In the genomic region with DNA sequence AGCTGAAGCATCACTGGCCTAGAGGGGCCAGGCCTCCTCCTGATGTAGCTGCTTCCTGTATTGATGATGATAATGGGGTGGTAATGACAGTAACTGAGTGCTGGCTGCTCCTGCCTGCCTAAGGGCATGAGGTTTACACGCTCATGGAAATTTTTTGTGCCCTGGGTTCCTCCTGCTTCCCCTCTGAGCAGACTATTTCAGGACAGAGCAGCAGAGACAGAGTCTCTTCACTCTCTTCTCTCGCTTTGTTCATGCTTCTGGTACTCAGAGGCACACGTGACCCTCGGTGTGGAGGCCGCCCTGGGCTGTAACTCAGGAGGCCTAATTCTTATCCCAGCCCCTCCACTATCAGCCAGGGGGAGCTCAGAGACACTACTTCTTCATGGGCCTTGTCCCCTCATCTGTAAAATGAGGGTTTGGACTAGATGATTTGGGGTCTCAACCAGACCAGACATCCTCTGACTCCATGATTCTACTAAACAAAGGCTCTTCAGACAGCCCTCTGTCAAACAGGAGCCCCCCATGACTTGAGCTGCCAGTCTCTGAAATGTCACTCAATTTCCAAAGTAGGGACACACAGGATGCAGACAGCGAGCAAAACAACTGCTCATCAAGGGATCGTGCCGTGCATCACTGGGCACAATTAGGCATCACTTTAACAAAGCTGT, we compare ENCODE assay signal across 12 cellular contexts. TPM values are rescaled to one million over a fixed set of nuclear protein-coding genes. Genes with fewer than 3 reads are reported as not detected.
DNase-seq lines count a peak whose midpoint lies in the region; ATAC-seq and TF ChIP-seq lines count a peak whose summit lies in the region.
"Had no signal": no experiment of that assay in that cellular context is flagged by ENCODE, and none has a peak within 500 bp of the region (broad histone marks: within the 10 kb centered on the region; RNA-seq: fewer than 3 reads in every experiment).

No MANE protein-coding gene starts in this region.

- H3K27me3 Mint-ChIP-seq in activated T-cell treated with anti-CD3 and anti-CD28 coated beads, Interleukin-2, amount 50 U/mL, for 72 hours (ENCODE audit: low read depth), result no peaks in the 10 kb centered on the region
- H3K27me3 Mint-ChIP-seq in dendritic cell treated with granulocyte-macrophage colony-stimulating factor and Interleukin-4, amounts not matched to agents 40 ng/mL and 50 ng/mL, for 4 days, result peaks cover 56% of the 10 kb centered on the region

- POLR2A ChIA-PET in GM10248 (lab: Yijun Ruan, JAX), result interaction anchor here (0.7 kb wide), 1 partner anchor 122 kb away, joined by 3 read pairs; a partner anchor contains a TSS

- ATAC-seq in activated T-cell treated with anti-CD3 and anti-CD28 coated beads, Interleukin-2, amount 50 U/mL, for 72 hours (replicated peaks in 1 of 2), result no peak
- ATAC-seq in HG03196 (IDR thresholded peaks at IDR 0.05; ENCODE audit: unreplicated experiment) (peak; percentile 17), upper lobe of right lung (no peak), Right ventricle myocardium superior (ENCODE audit: poor library complexity) (no peak)

- H3K27me3 ChIP-seq in upper lobe of right lung, result no peaks in the 10 kb centered on the region
- H3K27me3 ChIP-seq: adrenal gland, SJCRH30 had no signal

- peak overlapping the region; percentile 84 to 90 for H3K4me3 Mint-ChIP-seq in activated T-cell treated with anti-CD3 and anti-CD28 coated beads, Interleukin-2, amount 50 U/mL, for 72 hours
- no peak overlapping the region for H3K4me3 Mint-ChIP-seq in dendritic cell treated with granulocyte-macrophage colony-stimulating factor and Interleukin-4, amounts not matched to agents 40 ng/mL and 50 ng/mL, for 4 days

- H3K27ac Mint-ChIP-seq in activated T-cell treated with anti-CD3 and anti-CD28 coated beads, Interleukin-2, amount 50 U/mL, for 72 hours, result peak overlapping the region; percentile 70
- H3K27ac Mint-ChIP-seq in dendritic cell treated with granulocyte-macrophage colony-stimulating factor and Interleukin-4, amounts not matched to agents 40 ng/mL and 50 ng/mL, for 4 days, result peak overlapping the region; percentile 71

- CTCF ChIA-PET in GM10248 (lab: Yijun Ruan, JAX), result interaction anchor here (1.0 to 5.9 kb wide), 14 partner anchors 8 to 210 kb away, joined by 3 to 84 read pairs (median 5); a partner anchor contains a TSS

- peaks cover 25% of the 10 kb centered on the region for H3K4me1 ChIP-seq in upper lobe of right lung
- H3K4me1 ChIP-seq: adrenal gland, SJCRH30 had no signal

- peak overlapping the region; percentile 15 for H3K4me3 ChIP-seq in upper lobe of right lung
- H3K4me3 ChIP-seq: adrenal gland, SJCRH30 had no signal

- H3K27ac ChIP-seq in upper lobe of right lung, result peak overlapping the region; percentile 55
- H3K27ac ChIP-seq: adrenal gland, SJCRH30 had no signal

- DNase-seq in activated T-cell treated with anti-CD3 and anti-CD28 coated beads, Interleukin-2, amount 50 U/mL, for 72 hours, result no peak
- DNase-seq in activated T-cell treated with anti-CD3 and anti-CD28 coated beads, Interleukin-2, amount 50 U/mL, for 1 hour, result no peak
- DNase-seq in upper lobe of right lung (no peak), cerebellum (ENCODE audit: low spot score) (no peak), Right ventricle myocardium superior (no peak), GM10248 (ENCODE audit: extremely low spot score) (no peak)
- DNase-seq: activated CD4-positive, alpha-beta T cell treated with anti-CD3 and anti-CD28 coated beads, Interleukin-2, amount 50 U/mL, for 1 hour; NCI-H446 treated with DMSO at 0.1 percent for 48 hours; SJCRH30 had no signal

- H3K9me3 ChIP-seq in upper lobe of right lung, result no peaks in the 10 kb centered on the region
- H3K9me3 ChIP-seq: adrenal gland, SJCRH30 had no signal

- no peaks in the 10 kb centered on the region for H3K36me3 Mint-ChIP-seq in activated T-cell treated with anti-CD3 and anti-CD28 coated beads, Interleukin-2, amount 50 U/mL, for 72 hours (ENCODE audit: insufficient read depth in 2 of 2)
- H3K36me3 Mint-ChIP-seq in dendritic cell treated with granulocyte-macrophage colony-stimulating factor and Interleukin-4, amounts not matched to agents 40 ng/mL and 50 ng/mL, for 4 days (ENCODE audit: low read depth), result no peaks in the 10 kb centered on the region

- H3K36me3 ChIP-seq in upper lobe of right lung, result no peaks in the 10 kb centered on the region
- H3K36me3 ChIP-seq: adrenal gland, SJCRH30 had no signal

- H3K4me1 Mint-ChIP-seq in activated T-cell treated with anti-CD3 and anti-CD28 coated beads, Interleukin-2, amount 50 U/mL, for 72 hours (ENCODE audit: low read depth), result peaks cover 34% of the 10 kb centered on the region
- peaks cover 66% of the 10 kb centered on the region for H3K4me1 Mint-ChIP-seq in dendritic cell treated with granulocyte-macrophage colony-stimulating factor and Interleukin-4, amounts not matched to agents 40 ng/mL and 50 ng/mL, for 4 days (ENCODE audit: low read depth)

- no peak for TF ChIP-seq CTCF in upper lobe of right lung (IDR thresholded peaks at IDR 0.05)
- no peak for TF ChIP-seq CTCF in GM10248 (IDR thresholded peaks at IDR 0.05; ENCODE audit: control extremely low read depth, extremely low read depth, low read depth, missing control alignments)

- intact Hi-C loops in dendritic cell treated with granulocyte-macrophage colony-stimulating factor and Interleukin-4, amounts not matched to agents 40 ng/mL and 50 ng/mL, for 4 days (cut with micrococcal nuclease), result loop anchor here (5.0 kb wide), 1 partner anchor 72 kb away; a partner anchor contains a TSS
- intact Hi-C loops in upper lobe of right lung (cut with DNase I) (no loop called here), Right ventricle myocardium superior (cut with DNase I) (no loop called here)

- H3K9me3 Mint-ChIP-seq in activated T-cell treated with anti-CD3 and anti-CD28 coated beads, Interleukin-2, amount 50 U/mL, for 72 hours, result no peaks in the 10 kb centered on the region
- no peaks in the 10 kb centered on the region for H3K9me3 Mint-ChIP-seq in dendritic cell treated with granulocyte-macrophage colony-stimulating factor and Interleukin-4, amounts not matched to agents 40 ng/mL and 50 ng/mL, for 4 days

RNA-seq across cellular contexts. Expression of a gene that starts 27.7 kb away (rescaled TPM):
- 1 to 10 TPM; 3.6 to 5.8 TPM for total RNA-seq in activated T-cell treated with anti-CD3 and anti-CD28 coated beads, Interleukin-2, amount 50 U/mL, for 72 hours
- 10.9 TPM for total RNA-seq in upper lobe of right lung
- total RNA-seq in cerebellum, result 9.5 TPM
- total RNA-seq in Right ventricle myocardium superior, result 59.9 TPM

RNA-seq across cellular contexts. Expression of a gene that starts 49.2 kb away (rescaled TPM):
- total RNA-seq in activated T-cell treated with anti-CD3 and anti-CD28 coated beads, Interleukin-2, amount 50 U/mL, for 72 hours, result 10 to 100 TPM; 23.6 to 24.3 TPM
- total RNA-seq in upper lobe of right lung (79.3 TPM), cerebellum (63.2 TPM), Right ventricle myocardium superior (92.7 TPM)
